In genomic region chr13:29140277-29140676, GRCh38 we compare ENCODE assay signal across 16 cellular contexts.
A peak's percentile ranks its signal among the peaks of the same experiment; 100 is the strongest.
DNase-seq lines count a peak whose midpoint lies in the region; ATAC-seq and TF ChIP-seq lines count a peak whose summit lies in the region.
"Had no signal": no experiment of that assay in that cellular context is flagged by ENCODE, and none has a peak within 500 bp of the region (broad histone marks: within the 10 kb centered on the region; RNA-seq: fewer than 3 reads in every experiment).

No MANE protein-coding gene starts in this region.

- TF ChIP-seq POLR2A in suprapubic skin (IDR thresholded peaks at IDR 0.05) = no peak
- TF ChIP-seq POLR2A in GM18505 (IDR thresholded peaks at IDR 0.05; ENCODE audit: borderline replicate concordance, extremely low read depth, insufficient read depth, insufficient read length) = no peak

- H3K4me1 Mint-ChIP-seq in activated naive CD8-positive, alpha-beta T cell treated with anti-CD3 and anti-CD28 coated beads, Interleukin-2, amount 50 U/mL, for 24 hours = no peaks in the 10 kb centered on the region
- H3K4me1 Mint-ChIP-seq: CD8-positive, alpha-beta memory T cell; stimulated activated naive B cell treated with anti-CD40 and anti-IgM and Interleukin-4, amounts not matched to agents 10 μg/mL and 1 μg/mL and 100 μg/mL, for 72 hours had no signal

- H3K27me3 ChIP-seq in GM23248 (replicated peaks; ENCODE audit: insufficient read depth) (no peaks in the 10 kb centered on the region), kidney epithelial cell (ENCODE audit: control insufficient read depth, insufficient read depth, low read length) (no peaks in the 10 kb centered on the region), suprapubic skin (no peaks in the 10 kb centered on the region)
- H3K27me3 ChIP-seq: esophagus squamous epithelium, ovary had no signal

- H3K4me3 Mint-ChIP-seq in activated naive CD8-positive, alpha-beta T cell treated with anti-CD3 and anti-CD28 coated beads, Interleukin-2, amount 50 U/mL, for 24 hours = no peak overlapping the region
- H3K4me3 Mint-ChIP-seq: CD8-positive, alpha-beta memory T cell; stimulated activated naive B cell treated with anti-CD40 and anti-IgM and Interleukin-4, amounts not matched to agents 10 μg/mL and 1 μg/mL and 100 μg/mL, for 72 hours had no signal

- H3K27me3 Mint-ChIP-seq in activated naive CD8-positive, alpha-beta T cell treated with anti-CD3 and anti-CD28 coated beads, Interleukin-2, amount 50 U/mL, for 24 hours = no peaks in the 10 kb centered on the region
- H3K27me3 Mint-ChIP-seq: CD8-positive, alpha-beta memory T cell had no signal

- H3K79me2 ChIP-seq in GM23248 (ENCODE audit: insufficient read depth) = no peaks in the 10 kb centered on the region

- no peak overlapping the region for H3K9ac ChIP-seq in GM23248
- H3K9ac ChIP-seq: KMS-11 had no signal

- in situ Hi-C loops in GM23248 (cut with MboI) = no loop called here

- ATAC-seq in GM21576 (IDR thresholded peaks at IDR 0.05; ENCODE audit: unreplicated experiment) (no peak), GM18505 (IDR thresholded peaks at IDR 0.05; ENCODE audit: unreplicated experiment) (no peak)
- ATAC-seq in activated naive CD8-positive, alpha-beta T cell treated with anti-CD3 and anti-CD28 coated beads, Interleukin-2, amount 50 U/mL, for 24 hours = no peak
- ATAC-seq: HCT116; stimulated activated naive B cell treated with anti-CD40 and anti-IgM and Interleukin-4, amounts not matched to agents 10 μg/mL and 1 μg/mL and 100 μg/mL, for 72 hours had no signal

- no peak overlapping the region for H2AFZ ChIP-seq in GM23248

- H3K9me2 ChIP-seq in GM23248 (ENCODE audit: insufficient read depth) = no peaks in the 10 kb centered on the region

- H3K4me2 ChIP-seq in GM23248 (ENCODE audit: unreplicated experiment) = no peak overlapping the region
- H3K4me2 ChIP-seq: KMS-11 had no signal

- no peaks in the 10 kb centered on the region for H3K36me3 Mint-ChIP-seq in activated naive CD8-positive, alpha-beta T cell treated with anti-CD3 and anti-CD28 coated beads, Interleukin-2, amount 50 U/mL, for 24 hours (ENCODE audit: low read depth)
- H3K36me3 Mint-ChIP-seq: CD8-positive, alpha-beta memory T cell; stimulated activated naive B cell treated with anti-CD40 and anti-IgM and Interleukin-4, amounts not matched to agents 10 μg/mL and 1 μg/mL and 100 μg/mL, for 72 hours had no signal

- no peak overlapping the region for H3K27ac Mint-ChIP-seq in activated naive CD8-positive, alpha-beta T cell treated with anti-CD3 and anti-CD28 coated beads, Interleukin-2, amount 50 U/mL, for 24 hours
- H3K27ac Mint-ChIP-seq: CD8-positive, alpha-beta memory T cell; stimulated activated naive B cell treated with anti-CD40 and anti-IgM and Interleukin-4, amounts not matched to agents 10 μg/mL and 1 μg/mL and 100 μg/mL, for 72 hours had no signal

- H3K4me1 ChIP-seq in GM23248 (ENCODE audit: insufficient read depth) (no peaks in the 10 kb centered on the region), suprapubic skin (no peaks in the 10 kb centered on the region)
- H3K4me1 ChIP-seq: esophagus squamous epithelium had no signal

- 24 to 25% methylated on average over 4 of the region's 4 CpGs for WGBS in GM23248 (ENCODE audit: low coverage in 1 of 2, low lambda C conversion rate in 2 of 2, missing lambda C conversion rate in 2 of 2), 2 experiments
- WGBS in suprapubic skin = 19% methylated on average over 4 of the region's 4 CpGs

- no peaks in the 10 kb centered on the region for H3F3A ChIP-seq in GM23248 (ENCODE audit: insufficient read depth)

- H3K27ac ChIP-seq in GM23248 (no peak overlapping the region), suprapubic skin (no peak overlapping the region)
- H3K27ac ChIP-seq: esophagus squamous epithelium, KMS-11, ovary had no signal

- peak; percentile 93 for TF ChIP-seq EP300 in suprapubic skin (IDR thresholded peaks at IDR 0.05)

- H3K9me3 Mint-ChIP-seq in activated naive CD8-positive, alpha-beta T cell treated with anti-CD3 and anti-CD28 coated beads, Interleukin-2, amount 50 U/mL, for 24 hours = peaks cover 17% of the 10 kb centered on the region

- no peaks in the 10 kb centered on the region for H3K36me3 ChIP-seq in GM23248 (ENCODE audit: low read depth)
- H3K36me3 ChIP-seq in kidney epithelial cell (ENCODE audit: control insufficient read depth, insufficient read depth, low read length) = no peaks in the 10 kb centered on the region
- no peaks in the 10 kb centered on the region for H3K36me3 ChIP-seq in suprapubic skin
- H3K36me3 ChIP-seq: esophagus squamous epithelium, ovary had no signal

- no peaks in the 10 kb centered on the region for H3K9me3 ChIP-seq in GM23248 (ENCODE audit: low read depth)
- H3K9me3 ChIP-seq in suprapubic skin = no peaks in the 10 kb centered on the region
- H3K9me3 ChIP-seq: ovary had no signal

- H3K4me3 ChIP-seq in GM23248 (no peak overlapping the region), cardiac fibroblast (replicated peaks in 1 of 2; ENCODE audit: low read depth in 2 of 2, low read length in 2 of 2) (no peak overlapping the region), kidney epithelial cell (ENCODE audit: low read depth, low read length) (no peak overlapping the region), suprapubic skin (no peak overlapping the region)
- H3K4me3 ChIP-seq: esophagus squamous epithelium, ovary had no signal

- TF ChIP-seq CTCF in cardiac fibroblast (IDR thresholded peaks at IDR 0.05; ENCODE audit: low read depth, low read length) = no peak
- TF ChIP-seq CTCF in kidney epithelial cell (IDR thresholded peaks at IDR 0.05; ENCODE audit: insufficient read depth, low read length, poor library complexity, severe bottlenecking) = no peak
- TF ChIP-seq CTCF in suprapubic skin (IDR thresholded peaks at IDR 0.05) = no peak

- H4K20me1 ChIP-seq in GM23248 (ENCODE audit: insufficient read depth) = no peaks in the 10 kb centered on the region

- DNase-seq in GM23248 (peak; percentile 10), cardiac fibroblast (ENCODE audit: low read depth in 2 of 2) (peak; percentile 39 to 79), kidney epithelial cell (ENCODE audit: low read depth) (peak; percentile 70), suprapubic skin (ENCODE audit: low spot score in 2 of 2) (no peak), SIG-M5 treated with dmso at 0.1 percent for 504 hours (lab: John Stamatoyannopoulos, UW; ENCODE audit: unreplicated experiment) (no peak)
- no peak for DNase-seq in activated naive CD8-positive, alpha-beta T cell treated with anti-CD3 and anti-CD28 coated beads, Interleukin-2, amount 50 U/mL, for 24 hours
- DNase-seq: activated effector memory CD4-positive, alpha-beta T cell treated with anti-CD3 and anti-CD28 coated beads, Interleukin-2, amount 50 U/mL, for 16 hours; CD8-positive, alpha-beta memory T cell; cerebellar nuclear complex; esophagus squamous epithelium; ovary; stimulated activated naive B cell treated with anti-CD40 and anti-IgM and Interleukin-4, amounts not matched to agents 10 μg/mL and 1 μg/mL and 100 μg/mL, for 72 hours had no signal

Comparison
In these comparisons a context has a peak if more than half of its experiments do, and no peak if none do; other contexts are left out.
1. DNase-seq: peak in GM23248 (single experiment), cardiac fibroblast (2 of 2) and kidney epithelial cell (single experiment); none in suprapubic skin (0 of 2), SIG-M5 treated with dmso at 0.1 percent for 504 hours (single experiment) and activated naive CD8-positive, alpha-beta T cell treated with anti-CD3 and anti-CD28 coated beads, Interleukin-2, amount 50 U/mL, for 24 hours (single experiment).